Comparison of ENCODE assay signal across 27 cellular contexts in genomic region chr3:36600413-36600812, GRCh38.
"Had no signal": no experiment of that assay in that cellular context is flagged by ENCODE, and none has a peak within 500 bp of the region (broad histone marks: within the 10 kb centered on the region; RNA-seq: fewer than 3 reads in every experiment).

No MANE protein-coding gene starts in this region.

- H2AFZ ChIP-seq: PC-9 had no signal

- H3K4me2 ChIP-seq: PC-9 had no signal

- H3K9me3 ChIP-seq: breast epithelium had no signal

- H3K27ac ChIP-seq: breast epithelium, PC-9, SK-N-MC, VCaP had no signal

- H3K4me3 ChIP-seq: breast epithelium, PC-9, SK-N-MC had no signal

- ATAC-seq: activated T-cell treated with anti-CD3 and anti-CD28 coated beads, Interleukin-2, amount 50 U/mL, for 4 hours; T-cell had no signal

- H3K4me1 ChIP-seq: breast epithelium had no signal

- H3K27me3 ChIP-seq: breast epithelium had no signal

- DNase-seq: activated CD4-positive, alpha-beta memory T cell treated with anti-CD3 and anti-CD28 coated beads for 36 hours; activated CD4-positive, alpha-beta T cell treated with anti-CD3 and anti-CD28 coated beads, Interleukin-2, amount 10 ng/mL, durations not matched to agents 7 days and 5 days; activated CD4-positive, CD25-positive, alpha-beta regulatory T cell; activated CD8-positive, alpha-beta memory T cell treated with anti-CD3 and anti-CD28 coated beads for 24 hours; activated gamma-delta T cell treated with Interleukin-2 at 50 U/mL for 16 hours; activated naive CD4-positive, alpha-beta T cell treated with anti-CD3 and anti-CD28 coated beads, Interleukin-2, amount 50 U/mL, for 16 hours; activated naive CD8-positive, alpha-beta T cell treated with anti-CD3 and anti-CD28 coated beads, Interleukin-2, amount 10 ng/mL, durations not matched to agents 7 days and 5 days; activated T-cell treated with anti-CD3 and anti-CD28 coated beads, Interleukin-2, amount 50 U/mL, for 4 hours; aorta; central memory CD4-positive, alpha-beta T cell; cortex of kidney; NCI-H1048; NCI-H1417; NCI-H1930; NCI-H2171; NCI-H2227 treated with DMSO at 0.1 percent for 48 hours; NCI-H446 treated with DMSO at 0.1 percent for 48 hours; NCI-H524 treated with DMSO at 0.1 percent for 48 hours; NCI-H748 treated with DMSO at 0.1 percent for 48 hours; PC-9; SIG-M5; T-cell; T-helper 2 cell; T1000 had no signal
